In genomic region chr20:57788936-57789613, GRCh38 we compare ENCODE assay signal across 16 cellular contexts.
DNase-seq lines count a peak whose midpoint lies in the region; ATAC-seq and TF ChIP-seq lines count a peak whose summit lies in the region.
"Had no signal": no experiment of that assay in that cellular context is flagged by ENCODE, and none has a peak within 500 bp of the region (broad histone marks: within the 10 kb centered on the region; RNA-seq: fewer than 3 reads in every experiment).

No MANE protein-coding gene starts in this region.

- H3K4me3 ChIP-seq in RWPE2 (ENCODE audit: severe bottlenecking), result no peak overlapping the region
- no peak overlapping the region for H3K4me3 ChIP-seq in spleen
- no peak overlapping the region for H3K4me3 ChIP-seq in CD4-positive, alpha-beta memory T cell (ENCODE audit: low read length in 2 of 2)
- H3K4me3 ChIP-seq: BLaER1 had no signal

- POLR2A ChIA-PET in CD4-positive, alpha-beta memory T cell (lab: Charles Lee; ENCODE audit: partially characterized antibody), result no interaction called here

- no peaks in the 10 kb centered on the region for H3K9me3 ChIP-seq in RWPE2 (ENCODE audit: severe bottlenecking)
- no peaks in the 10 kb centered on the region for H3K9me3 ChIP-seq in spleen
- H3K9me3 ChIP-seq in CD4-positive, alpha-beta memory T cell (ENCODE audit: control insufficient read depth in 1 of 2, low read length in 2 of 2), result no peaks in the 10 kb centered on the region
- H3K9me3 ChIP-seq: BLaER1 had no signal

- H3K27ac ChIP-seq in RWPE2 (ENCODE audit: poor library complexity, severe bottlenecking) (no peak overlapping the region), spleen (no peak overlapping the region)
- no peak overlapping the region for H3K27ac ChIP-seq in CD4-positive, alpha-beta memory T cell (ENCODE audit: low read depth, low read length)
- H3K27ac ChIP-seq: 22Rv1, BLaER1, HL-60 had no signal

- TF ChIP-seq CTCF in RWPE2 (IDR thresholded peaks at IDR 0.05; ENCODE audit: poor library complexity, severe bottlenecking) (no peak), neural crest cell (conservative IDR thresholded peaks at IDR 0.05) (no peak), spleen (IDR thresholded peaks at IDR 0.05 in 8 of 11, conservative IDR thresholded peaks at IDR 0.05 in 3 of 11) (no peak)

- H3K4me1 Mint-ChIP-seq in neural crest cell, result no peaks in the 10 kb centered on the region
- H3K4me1 Mint-ChIP-seq in activated CD8-positive, alpha-beta memory T cell treated with anti-CD3 and anti-CD28 coated beads, Interleukin-2, amount 10 ng/mL, durations not matched to agents 7 days and 5 days, result peaks cover 9% of the 10 kb centered on the region
- no peaks in the 10 kb centered on the region for H3K4me1 Mint-ChIP-seq in CD4-positive, alpha-beta memory T cell
- H3K4me1 Mint-ChIP-seq: CD4-positive, CD25-positive, alpha-beta regulatory T cell had no signal

- intact Hi-C loops in spleen (cut with DNase I; ENCODE audit: low total_unique reads), result no loop called here
- intact Hi-C loops in CD4-positive, alpha-beta memory T cell (cut with micrococcal nuclease), result no loop called here

- ATAC-seq in RWPE2 (ENCODE audit: low read depth), result no peak
- no peak for ATAC-seq in activated CD8-positive, alpha-beta memory T cell treated with anti-CD3 and anti-CD28 coated beads, Interleukin-2, amount 10 ng/mL, durations not matched to agents 7 days and 5 days
- ATAC-seq: HCT116 had no signal

- no peak overlapping the region for H3K4me3 Mint-ChIP-seq in neural crest cell
- H3K4me3 Mint-ChIP-seq in activated CD8-positive, alpha-beta memory T cell treated with anti-CD3 and anti-CD28 coated beads, Interleukin-2, amount 10 ng/mL, durations not matched to agents 7 days and 5 days, result no peak overlapping the region
- H3K4me3 Mint-ChIP-seq in CD4-positive, alpha-beta memory T cell, result no peak overlapping the region
- H3K4me3 Mint-ChIP-seq: CD4-positive, CD25-positive, alpha-beta regulatory T cell had no signal

- H3K36me3 ChIP-seq in RWPE2 (ENCODE audit: low read depth) (no peaks in the 10 kb centered on the region), spleen (no peaks in the 10 kb centered on the region)
- no peaks in the 10 kb centered on the region for H3K36me3 ChIP-seq in CD4-positive, alpha-beta memory T cell (ENCODE audit: insufficient read depth, low read length)
- H3K36me3 ChIP-seq: BLaER1 had no signal

- WGBS in spleen, 5 donors, result 79 to 84% (median 83%) methylated on average over 17 to 19 of the region's 19 CpGs

- peak overlapping the region; percentile 62 for H3K27ac Mint-ChIP-seq in neural crest cell (ENCODE audit: unreplicated experiment)
- no peak overlapping the region for H3K27ac Mint-ChIP-seq in activated CD8-positive, alpha-beta memory T cell treated with anti-CD3 and anti-CD28 coated beads, Interleukin-2, amount 10 ng/mL, durations not matched to agents 7 days and 5 days
- H3K27ac Mint-ChIP-seq in CD4-positive, alpha-beta memory T cell, result no peak overlapping the region
- H3K27ac Mint-ChIP-seq: CD4-positive, CD25-positive, alpha-beta regulatory T cell had no signal

- H3K27me3 ChIP-seq in RWPE2 (ENCODE audit: insufficient read depth, poor library complexity, severe bottlenecking), result no peaks in the 10 kb centered on the region
- no peaks in the 10 kb centered on the region for H3K27me3 ChIP-seq in spleen (replicated peaks in 1 of 7)
- no peaks in the 10 kb centered on the region for H3K27me3 ChIP-seq in CD4-positive, alpha-beta memory T cell (ENCODE audit: insufficient read depth, low read length)
- H3K27me3 ChIP-seq: BLaER1 had no signal

- H3K27me3 Mint-ChIP-seq in neural crest cell (ENCODE audit: low read depth), result peaks cover 3% of the 10 kb centered on the region
- peaks cover 2% of the 10 kb centered on the region for H3K27me3 Mint-ChIP-seq in activated CD8-positive, alpha-beta memory T cell treated with anti-CD3 and anti-CD28 coated beads, Interleukin-2, amount 10 ng/mL, durations not matched to agents 7 days and 5 days
- H3K27me3 Mint-ChIP-seq in CD4-positive, alpha-beta memory T cell, result peaks cover 2% of the 10 kb centered on the region in 2 donors
- H3K27me3 Mint-ChIP-seq: CD4-positive, CD25-positive, alpha-beta regulatory T cell had no signal

- TF ChIP-seq POLR2A in spleen (IDR thresholded peaks at IDR 0.05), result no peak

- no peaks in the 10 kb centered on the region for H3K4me1 ChIP-seq in RWPE2 (ENCODE audit: insufficient read depth, poor library complexity, severe bottlenecking)
- H3K4me1 ChIP-seq in spleen, result peaks cover 0 to 26% (median 2%) of the 10 kb centered on the region in 6 donors
- H3K4me1 ChIP-seq in CD4-positive, alpha-beta memory T cell (ENCODE audit: insufficient read depth, low read length), result no peaks in the 10 kb centered on the region

- DNase-seq in activated effector memory CD4-positive, alpha-beta T cell treated with anti-CD3 and anti-CD28 coated beads, Interleukin-2, amount 50 U/mL, for 16 hours, result peak; percentile 46
- DNase-seq in activated effector memory CD4-positive, alpha-beta T cell treated with Interleukin-2 at 50 U/mL for 16 hours, result no peak
- DNase-seq in RWPE2 (ENCODE audit: low spot score), result peak; percentile 73
- no peak for DNase-seq in neural crest cell (ENCODE audit: low read depth, low spot score)
- DNase-seq in spleen, result peak; percentile 13
- no peak for DNase-seq in activated CD8-positive, alpha-beta memory T cell treated with anti-CD3 and anti-CD28 coated beads, Interleukin-2, amount 10 ng/mL, durations not matched to agents 7 days and 5 days
- no peak for DNase-seq in CD4-positive, alpha-beta memory T cell
- DNase-seq in OCI-M1 (lab: John Stamatoyannopoulos, UW), result no peak
- DNase-seq: AML-193; Calu3; CD4-positive, CD25-positive, alpha-beta regulatory T cell; DMS 273 treated with DMSO at 0.1 percent for 48 hours had no signal

- no peaks in the 10 kb centered on the region for H3K9me3 Mint-ChIP-seq in neural crest cell
- H3K9me3 Mint-ChIP-seq in activated CD8-positive, alpha-beta memory T cell treated with anti-CD3 and anti-CD28 coated beads, Interleukin-2, amount 10 ng/mL, durations not matched to agents 7 days and 5 days (ENCODE audit: low read depth), result no peaks in the 10 kb centered on the region
- no peaks in the 10 kb centered on the region for H3K9me3 Mint-ChIP-seq in CD4-positive, alpha-beta memory T cell
- H3K9me3 Mint-ChIP-seq: CD4-positive, CD25-positive, alpha-beta regulatory T cell had no signal

- no peaks in the 10 kb centered on the region for H3K36me3 Mint-ChIP-seq in neural crest cell (ENCODE audit: low read depth)
- no peaks in the 10 kb centered on the region for H3K36me3 Mint-ChIP-seq in activated CD8-positive, alpha-beta memory T cell treated with anti-CD3 and anti-CD28 coated beads, Interleukin-2, amount 10 ng/mL, durations not matched to agents 7 days and 5 days
- H3K36me3 Mint-ChIP-seq in CD4-positive, alpha-beta memory T cell, result no peaks in the 10 kb centered on the region
- H3K36me3 Mint-ChIP-seq: CD4-positive, CD25-positive, alpha-beta regulatory T cell had no signal

- CTCF ChIA-PET in activated CD8-positive, alpha-beta memory T cell treated with anti-CD3 and anti-CD28 coated beads, Interleukin-2, amount 10 ng/mL, durations not matched to agents 7 days and 5 days (lab: Charles Lee), result no interaction called here
- CTCF ChIA-PET in CD4-positive, alpha-beta memory T cell (lab: Charles Lee; ENCODE audit: partially characterized antibody), result no interaction called here

Comparison
In these comparisons a context has a peak if more than half of its experiments do, and no peak if none do; other contexts are left out.
1. DNase-seq: peak in activated effector memory CD4-positive, alpha-beta T cell treated with anti-CD3 and anti-CD28 coated beads, Interleukin-2, amount 50 U/mL, for 16 hours (single experiment), RWPE2 (single experiment) and spleen (single experiment); none in activated effector memory CD4-positive, alpha-beta T cell treated with Interleukin-2 at 50 U/mL for 16 hours (single experiment), neural crest cell (single experiment), activated CD8-positive, alpha-beta memory T cell treated with anti-CD3 and anti-CD28 coated beads, Interleukin-2, amount 10 ng/mL, durations not matched to agents 7 days and 5 days (single experiment), CD4-positive, alpha-beta memory T cell (0 of 5) and OCI-M1 (single experiment).